In genomic region chr6:44086931-44087574, GRCh38 we compare ENCODE assay signal across 13 cellular contexts. TPM values are rescaled to one million over a fixed set of nuclear protein-coding genes. Genes with fewer than 3 reads are reported as not detected.
A peak's percentile ranks its signal among the peaks of the same experiment; 100 is the strongest.
DNase-seq lines count a peak whose midpoint lies in the region; ATAC-seq and TF ChIP-seq lines count a peak whose summit lies in the region.
"Had no signal": no experiment of that assay in that cellular context is flagged by ENCODE, and none has a peak within 500 bp of the region (broad histone marks: within the 10 kb centered on the region; RNA-seq: fewer than 3 reads in every experiment).

No MANE protein-coding gene starts in this region.

- WGBS in body of pancreas, 2 donors, result 40% methylated on average over 9 of the region's 9 CpGs; no CpG with 5 or more reads in 1 of the 2 donors

- intact Hi-C loops in body of pancreas (cut with DNase I), result loop anchor here (10.0 kb wide), 1 partner anchor 232 kb away; no protein-coding TSS in a partner anchor

- H3K36me3 ChIP-seq in body of pancreas (replicated peaks in 1 of 2; ENCODE audit: insufficient read depth in 1 of 2, low read depth in 2 of 2), result no peaks in the 10 kb centered on the region

- ATAC-seq in body of pancreas (peak; percentile 79), left lobe of liver (peak; percentile 85), HG03175 (IDR thresholded peaks at IDR 0.05; ENCODE audit: unreplicated experiment) (no peak), GM18858 (IDR thresholded peaks at IDR 0.05; ENCODE audit: unreplicated experiment) (no peak)

- TF ChIP-seq CTCF in body of pancreas (IDR thresholded peaks at IDR 0.05), result peak in 3 of 7 experiments; percentile 13 to 25 (median 21)

- H3K9me3 ChIP-seq in body of pancreas, result no peaks in the 10 kb centered on the region

- peaks cover 9% of the 10 kb centered on the region for H3K4me1 ChIP-seq in body of pancreas

- H3K4me3 ChIP-seq in body of pancreas, result no peak overlapping the region

- no peak for TF ChIP-seq POLR2A in body of pancreas (IDR thresholded peaks at IDR 0.05)

- peak overlapping the region in 3 of 4 donors; percentile 29 to 39 (median 29) for H3K27ac ChIP-seq in body of pancreas

- H3K27me3 ChIP-seq in body of pancreas, result no peaks in the 10 kb centered on the region

- peak; percentile 30 for DNase-seq in AG20443 (ENCODE audit: low spot score)
- DNase-seq in HK-2 (ENCODE audit: unreplicated experiment), result peak; percentile 39
- DNase-seq in body of pancreas, result peak; percentile 70 to 85 (median 80)
- peak; percentile 88 for DNase-seq in left lobe of liver (ENCODE audit: low spot score)
- DNase-seq in HCEC 1CT, result no peak
- no peak for DNase-seq in T1000 (lab: John Stamatoyannopoulos, UW)
- DNase-seq: activated T-cell treated with anti-CD3 and anti-CD28 coated beads, Interleukin-2, amount 50 U/mL, for 48 hours; NCI-H2029 treated with DMSO at 0.1 percent for 48 hours; nephron progenitor cell; SIG-M5; stimulated activated CD4-positive, alpha-beta T cell treated with anti-CD3 and anti-CD28 coated beads, Interleukin-15, amount 100 ng/mL, for 24 hours had no signal

RNA-seq across cellular contexts. Expression of gene MRPL14, which starts 40.2 kb away (rescaled TPM):
- total RNA-seq in body of pancreas (10 to 100 TPM; 14.8 to 20.8 TPM), left lobe of liver (35.3 TPM)

RNA-seq across cellular contexts. Expression of gene TMEM63B, which starts 40.3 kb away (rescaled TPM):
- total RNA-seq in body of pancreas, result 10 to 100 TPM in 1 of 2 donors, 1 to 10 TPM in 1; 7.6 to 11.9 TPM
- total RNA-seq in left lobe of liver, result 38.0 TPM

Comparison
In these comparisons a context has a peak if more than half of its experiments do, and no peak if none do; other contexts are left out.
1. DNase-seq: peak in AG20443 (single experiment), HK-2 (single experiment), body of pancreas (4 of 4) and left lobe of liver (single experiment); none in HCEC 1CT (single experiment) and T1000 (single experiment).
2. ATAC-seq: peak in body of pancreas (single experiment) and left lobe of liver (single experiment); none in HG03175 (single experiment) and GM18858 (single experiment).